In genomic region chr13:33194820-33195692, GRCh38 we compare ENCODE assay signal across 8 cellular contexts.
DNase-seq lines count a peak whose midpoint lies in the region; ATAC-seq and TF ChIP-seq lines count a peak whose summit lies in the region.

No MANE protein-coding gene starts in this region.

- no peak overlapping the region for H3K4me3 ChIP-seq in SJSA1
- H3K4me3 ChIP-seq in CD8-positive, alpha-beta T cell (ENCODE audit: low read depth, low read length): no peak overlapping the region

- H3K36me3 Mint-ChIP-seq in CD8-positive, alpha-beta T cell: no peaks in the 10 kb centered on the region

- no peaks in the 10 kb centered on the region for H3K4me1 Mint-ChIP-seq in CD8-positive, alpha-beta T cell (ENCODE audit: low read depth)

- TF ChIP-seq CTCF in CD8-positive, alpha-beta T cell (IDR thresholded peaks at IDR 0.05): no peak

- CTCF ChIA-PET in CD8-positive, alpha-beta T cell (lab: Charles Lee): interaction anchor here (0.6 kb wide), 1 partner anchor 133 kb away, joined by 5 read pairs; no protein-coding TSS in a partner anchor

- H3K9me3 ChIP-seq in SJSA1 (replicated peaks): no peaks in the 10 kb centered on the region
- no peaks in the 10 kb centered on the region for H3K9me3 ChIP-seq in CD8-positive, alpha-beta T cell (ENCODE audit: low read length)

- peaks cover 52% of the 10 kb centered on the region for H3K4me1 ChIP-seq in SJSA1 (replicated peaks)
- H3K4me1 ChIP-seq in CD8-positive, alpha-beta T cell (ENCODE audit: insufficient read depth, low read length): no peaks in the 10 kb centered on the region

- peak; percentile 58 to 78 for DNase-seq in SJSA1 (ENCODE audit: low read depth in 1 of 2, low spot score in 2 of 2)
- DNase-seq in iris pigment epithelial cell (ENCODE audit: low read depth): peak; percentile 98
- DNase-seq in CD8-positive, alpha-beta T cell: no peak
- DNase-seq in effector CD8-positive, alpha-beta T cell (lab: John Stamatoyannopoulos, UW): no peak
- DNase-seq in C1 segment of cervical spinal cord (lab: John Stamatoyannopoulos, UW): no peak
- no peak for DNase-seq in NCI-H2029 (lab: John Stamatoyannopoulos, UW)

- no peaks in the 10 kb centered on the region for H3K27me3 ChIP-seq in SJSA1 (replicated peaks)
- no peaks in the 10 kb centered on the region for H3K27me3 ChIP-seq in CD8-positive, alpha-beta T cell (ENCODE audit: insufficient read depth, low read length)

- POLR2A ChIA-PET in CD8-positive, alpha-beta T cell (lab: Charles Lee): no interaction called here

- no peak overlapping the region for H3K27ac Mint-ChIP-seq in CD8-positive, alpha-beta T cell

- intact Hi-C loops in CD8-positive, alpha-beta T cell (cut with DNase I, micrococcal nuclease): no loop called here

- peak; percentile 84 for ATAC-seq in GM18907 (IDR thresholded peaks at IDR 0.05; ENCODE audit: unreplicated experiment)
- peak; percentile 95 for ATAC-seq in HG02870 (IDR thresholded peaks at IDR 0.05; ENCODE audit: unreplicated experiment)
- no peak for ATAC-seq in CD8-positive, alpha-beta T cell

- H3K36me3 ChIP-seq in SJSA1: no peaks in the 10 kb centered on the region
- H3K36me3 ChIP-seq in CD8-positive, alpha-beta T cell (ENCODE audit: insufficient read depth, low read length): no peaks in the 10 kb centered on the region

- H3K27ac ChIP-seq in SJSA1: peak overlapping the region; percentile 95
- H3K27ac ChIP-seq in CD8-positive, alpha-beta T cell (ENCODE audit: low read depth, low read length): no peak overlapping the region

- H3K27me3 Mint-ChIP-seq in CD8-positive, alpha-beta T cell (ENCODE audit: low read depth): no peaks in the 10 kb centered on the region

- no peak overlapping the region for H3K4me3 Mint-ChIP-seq in CD8-positive, alpha-beta T cell

- H3K9me3 Mint-ChIP-seq in CD8-positive, alpha-beta T cell: no peaks in the 10 kb centered on the region

Comparison
In these comparisons a context has a peak if more than half of its experiments do, and no peak if none do; other contexts are left out.
1. DNase-seq: peak in SJSA1 (2 of 2) and iris pigment epithelial cell (single experiment); none in CD8-positive, alpha-beta T cell (0 of 7), effector CD8-positive, alpha-beta T cell (single experiment), C1 segment of cervical spinal cord (0 of 14) and NCI-H2029 (single experiment).